8 cellular contexts compared by ENCODE assay signal in genomic region chr1:46198026-46198826, GRCh38. TPM values are rescaled to one million over a fixed set of nuclear protein-coding genes. Genes with fewer than 3 reads are reported as not detected.
DNase-seq lines count a peak whose midpoint lies in the region; ATAC-seq and TF ChIP-seq lines count a peak whose summit lies in the region.

POMGNT1 (minus strand) TSS chr1:46198434; CDS start chr1:46197821, 613 bp downstream.

- H3K27me3 ChIP-seq in Karpas-422 (ENCODE audit: low read length) (no peaks in the 10 kb centered on the region), left ventricle myocardium inferior (ENCODE audit: low read depth) (no peaks in the 10 kb centered on the region), uterus (no peaks in the 10 kb centered on the region)

- TF ChIP-seq CTCF in left ventricle myocardium inferior (IDR thresholded peaks at IDR 0.05; ENCODE audit: borderline replicate concordance), result no peak
- no peak for TF ChIP-seq CTCF in uterus (IDR thresholded peaks at IDR 0.05)

- H3K4me1 ChIP-seq in Karpas-422 (ENCODE audit: low read length), result peaks cover 29% of the 10 kb centered on the region
- peaks cover 58% of the 10 kb centered on the region for H3K4me1 ChIP-seq in left ventricle myocardium inferior
- peaks cover 3 to 5% of the 10 kb centered on the region in 2 donors for H3K4me1 ChIP-seq in uterus

- no peaks in the 10 kb centered on the region for H4K20me1 ChIP-seq in Karpas-422 (ENCODE audit: insufficient read depth, low read depth, low read length)

- peaks cover 10% of the 10 kb centered on the region for H3K79me2 ChIP-seq in Karpas-422 (ENCODE audit: low read length)

- intact Hi-C loops in T-helper 1 cell treated with Interleukin-12 subunit alpha and Interleukin-12 subunit beta and Interleukin-4 antibody, amounts not matched to agents 30 ng/mL and 1 ng/mL, for 36 hours (cut with micrococcal nuclease), result loop anchor here (1.0 to 10.0 kb wide), 12 partner anchors 25 to 1183 kb away; partner anchors contain the start of genes CCDC163, GPBP1L1, HECTD3 and LRRC41
- intact Hi-C loops in left ventricle myocardium inferior (cut with micrococcal nuclease) (no loop called here), uterus (cut with DNase I; ENCODE audit: low total_unique reads) (no loop called here)

- H3K27ac ChIP-seq in Karpas-422 (ENCODE audit: low read length) (peak within 1 kb of the TSS; percentile 60; the same call in 1 of the 2 replicates), left ventricle myocardium inferior (replicated peaks) (peak within 1 kb of the TSS; percentile 92), uterus (peak within 1 kb of the TSS; percentile 73 to 77)

- peak within 1 kb of the TSS; percentile 91 for H3K4me2 ChIP-seq in Karpas-422 (ENCODE audit: low read depth, low read length, poor library complexity, severe bottlenecking)

- no peaks in the 10 kb centered on the region for H3K9me3 ChIP-seq in Karpas-422 (ENCODE audit: low read length)
- H3K9me3 ChIP-seq in left ventricle myocardium inferior (replicated peaks), result no peaks in the 10 kb centered on the region
- H3K9me3 ChIP-seq in uterus, result no peaks in the 10 kb centered on the region

- no peaks in the 10 kb centered on the region for H3K36me3 ChIP-seq in Karpas-422 (ENCODE audit: insufficient read depth, low read length)
- H3K36me3 ChIP-seq in left ventricle myocardium inferior, result peaks cover 24% of the 10 kb centered on the region
- H3K36me3 ChIP-seq in uterus, result no peaks in the 10 kb centered on the region

- peak within 1 kb of the TSS; percentile 99 for H3K4me3 ChIP-seq in Karpas-422 (ENCODE audit: low read length)
- peak within 1 kb of the TSS; percentile 77 for H3K4me3 ChIP-seq in left ventricle myocardium inferior
- H3K4me3 ChIP-seq in uterus, result peak within 1 kb of the TSS; percentile 53 to 75

- TF ChIP-seq POLR2A in uterus (IDR thresholded peaks at IDR 0.05), result peak; percentile 45 to 48

- no peaks in the 10 kb centered on the region for H3K9me2 ChIP-seq in Karpas-422 (replicated peaks; ENCODE audit: insufficient read depth, low read length)

- ATAC-seq in GM21723 (IDR thresholded peaks at IDR 0.05; ENCODE audit: unreplicated experiment), result peak; percentile 88

- DNase-seq in ELR (ENCODE audit: low read depth) (peak; percentile 80), Karpas-422 (peak; percentile 90), amniotic epithelial cell (ENCODE audit: low read depth) (peak; percentile 42), left ventricle myocardium inferior (peak; percentile 76), putamen (ENCODE audit: low spot score) (peak; percentile 78), uterus (peak in 1 of 2 donors; percentile 76)

- peak within 1 kb of the TSS; percentile 98 for H3K9ac ChIP-seq in Karpas-422 (ENCODE audit: low read length)

- H2AFZ ChIP-seq in Karpas-422 (ENCODE audit: low read length), result peak within 1 kb of the TSS; percentile 98

RNA-seq across cellular contexts. Expression of gene POMGNT1, which starts in this region (rescaled TPM):
- 55.0 and 65.1 TPM in 2 replicates for total RNA-seq in Karpas-422 (2014; rRNA removed; shearing (Covaris generic); ENCODE audit: low replicate concordance)
- total RNA-seq in T-helper 1 cell treated with Interleukin-12 subunit alpha and Interleukin-12 subunit beta and Interleukin-4 antibody, amounts not matched to agents 30 ng/mL and 1 ng/mL, for 36 hours, result 45.3 and 51.2 TPM in 2 replicates
- 142 TPM for total RNA-seq in left ventricle myocardium inferior
- 10 to 100 TPM in 3 of 4 donors, 1 to 10 TPM in 1; 5.6 to 67.2 (median 31.8) TPM for total RNA-seq in uterus
